ENCODE assay signal across 19 cellular contexts in the genomic region with DNA sequence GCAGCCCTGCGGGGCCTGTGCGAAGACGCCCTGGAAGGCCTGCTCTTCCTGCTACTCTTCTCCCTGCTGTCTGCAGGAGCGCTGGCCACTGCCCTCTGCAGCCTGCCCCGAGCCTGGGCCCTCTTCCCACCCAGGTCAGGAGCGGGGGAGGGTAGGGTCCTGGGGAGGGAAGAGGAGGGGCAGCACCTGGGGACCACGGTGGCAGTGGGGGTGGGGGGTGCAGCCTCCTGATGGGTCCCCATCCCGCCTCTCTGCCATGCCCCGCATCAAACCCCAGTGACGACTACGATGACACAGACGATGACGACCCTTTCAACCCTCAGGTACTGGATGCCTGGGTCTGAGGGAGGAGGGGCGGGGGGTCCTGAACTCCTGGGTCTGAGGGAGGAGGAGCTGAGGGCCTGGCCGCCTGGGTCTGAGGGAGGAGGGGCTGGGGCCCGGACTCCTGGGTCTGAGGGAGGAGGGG. TPM values are rescaled to one million over a fixed set of nuclear protein-coding genes. Genes with fewer than 3 reads are reported as not detected.
DNase-seq lines count a peak whose midpoint lies in the region; ATAC-seq and TF ChIP-seq lines count a peak whose summit lies in the region.
"Had no signal": no experiment of that assay in that cellular context is flagged by ENCODE, and none has a peak within 500 bp of the region (broad histone marks: within the 10 kb centered on the region; RNA-seq: fewer than 3 reads in every experiment).

No MANE protein-coding gene starts in this region.

- TF ChIP-seq CTCF in esophagus muscularis mucosa (IDR thresholded peaks at IDR 0.05) = no peak

- no peak for ATAC-seq in HG03460 (IDR thresholded peaks at IDR 0.05; ENCODE audit: unreplicated experiment)

- H3K9ac ChIP-seq in iPS-15b (ENCODE audit: low read depth, low read length) = no peak overlapping the region

- intact Hi-C loops in esophagus muscularis mucosa (cut with DNase I) = loop anchor here (5.0 kb wide), 1 partner anchor 42 kb away; no protein-coding TSS in a partner anchor

- H3K27me3 ChIP-seq in iPS-15b (ENCODE audit: control insufficient read depth, insufficient read depth, low read length) = peaks cover 2% of the 10 kb centered on the region
- H3K27me3 ChIP-seq in esophagus muscularis mucosa = peaks cover 0 to 24% (median 7%) of the 10 kb centered on the region in 4 donors

- no peaks in the 10 kb centered on the region for H3K9me3 ChIP-seq in iPS-15b (ENCODE audit: control insufficient read depth, insufficient read depth, low read length)
- H3K9me3 ChIP-seq in esophagus muscularis mucosa = no peaks in the 10 kb centered on the region
- H3K9me3 ChIP-seq: Caco-2, sigmoid colon, SJSA1 had no signal

- H3K4me3 ChIP-seq in iPS-15b (ENCODE audit: low read depth, low read length) = peak overlapping the region; percentile 43
- no peak overlapping the region for H3K4me3 ChIP-seq in esophagus muscularis mucosa
- H3K4me3 ChIP-seq: sigmoid colon, SJSA1 had no signal

- 45% methylated on average over 13 of the region's 16 CpGs for WGBS in esophagus muscularis mucosa

- no peak for TF ChIP-seq EP300 in esophagus muscularis mucosa (IDR thresholded peaks at IDR 0.05)

- peaks cover 4% of the 10 kb centered on the region for H3K36me3 ChIP-seq in iPS-15b (ENCODE audit: control insufficient read depth, insufficient read depth, low read length)
- peaks cover 0 to 5% (median 1%) of the 10 kb centered on the region in 4 donors for H3K36me3 ChIP-seq in esophagus muscularis mucosa
- H3K36me3 ChIP-seq: sigmoid colon, SJSA1 had no signal

- H3K4me1 ChIP-seq in iPS-15b (ENCODE audit: control insufficient read depth, insufficient read depth, low read length) = peaks cover 16% of the 10 kb centered on the region
- peaks cover 33 to 53% (median 44%) of the 10 kb centered on the region in 4 donors for H3K4me1 ChIP-seq in esophagus muscularis mucosa
- H3K4me1 ChIP-seq: Caco-2, SJSA1 had no signal

- no peak for TF ChIP-seq POLR2A in esophagus muscularis mucosa (IDR thresholded peaks at IDR 0.05; ENCODE audit: low read depth)

- H3K27ac ChIP-seq in caudate nucleus (ENCODE audit: low read depth, low read length) = peak overlapping the region; percentile 88
- H3K27ac ChIP-seq in substantia nigra (ENCODE audit: low read depth, low read length, poor library complexity, severe bottlenecking) = peak overlapping the region; percentile 86
- peak overlapping the region in 1 of 4 donors; percentile 18 for H3K27ac ChIP-seq in esophagus muscularis mucosa (replicated peaks in 1 of 4)
- H3K27ac ChIP-seq: SJSA1 had no signal

- DNase-seq in caudate nucleus (lab: John Stamatoyannopoulos, UW) (peak in 8 of 61 donors; percentile 21 to 47 (median 43)), substantia nigra (lab: John Stamatoyannopoulos, UW) (peak in 13 of 49 donors; percentile 17 to 64 (median 47)), esophagus muscularis mucosa (ENCODE audit: extremely low spot score) (no peak)
- DNase-seq: activated CD4-positive, alpha-beta T cell treated with anti-CD3 and anti-CD28 coated beads, Interleukin-2, amount 50 U/mL, for 1 hour; activated effector memory CD4-positive, alpha-beta T cell treated with anti-CD3 and anti-CD28 coated beads, Interleukin-2, amount 50 U/mL, for 16 hours; Caco-2; immature natural killer cell; mammary epithelial cell; NCI-H748 treated with DMSO at 0.1 percent for 48 hours; OCI-M1; sigmoid colon; stimulated activated naive CD4-positive, alpha-beta T cell; T-helper 17 cell had no signal

RNA-seq across cellular contexts. Expression of gene LENG8, which starts 13.4 kb away (rescaled TPM):
- total RNA-seq in esophagus muscularis mucosa = 100 to 1,000 TPM in 1 of 4 donors, 10 to 100 TPM in 3; 42.9 to 115 (median 72.2) TPM

RNA-seq across cellular contexts. Expression of gene TTYH1, which starts 20.3 kb away (rescaled TPM):
- 1 to 10 TPM in 3 of 4 donors, under 1 TPM in 1; 0.83 to 8.0 (median 5.6) TPM for total RNA-seq in esophagus muscularis mucosa
- total RNA-seq: B cell, Caco-2, fibroblast of lung, myocyte, SJSA1, T-helper 17 cell had no signal

RNA-seq across cellular contexts. Expression of gene LENG9, which starts 28.0 kb away (rescaled TPM):
- 1 to 10 TPM; 5.4 to 9.3 (median 8.1) TPM for total RNA-seq in esophagus muscularis mucosa

RNA-seq across cellular contexts. Expression of gene CDC42EP5, which starts 37.5 kb away (rescaled TPM):
- total RNA-seq in esophagus muscularis mucosa = 10 to 100 TPM; 10.8 to 27.1 (median 20.6) TPM
- total RNA-seq: B cell, T-helper 17 cell had no signal
